ENCODE assay signal across 7 cellular contexts in the genomic region with DNA sequence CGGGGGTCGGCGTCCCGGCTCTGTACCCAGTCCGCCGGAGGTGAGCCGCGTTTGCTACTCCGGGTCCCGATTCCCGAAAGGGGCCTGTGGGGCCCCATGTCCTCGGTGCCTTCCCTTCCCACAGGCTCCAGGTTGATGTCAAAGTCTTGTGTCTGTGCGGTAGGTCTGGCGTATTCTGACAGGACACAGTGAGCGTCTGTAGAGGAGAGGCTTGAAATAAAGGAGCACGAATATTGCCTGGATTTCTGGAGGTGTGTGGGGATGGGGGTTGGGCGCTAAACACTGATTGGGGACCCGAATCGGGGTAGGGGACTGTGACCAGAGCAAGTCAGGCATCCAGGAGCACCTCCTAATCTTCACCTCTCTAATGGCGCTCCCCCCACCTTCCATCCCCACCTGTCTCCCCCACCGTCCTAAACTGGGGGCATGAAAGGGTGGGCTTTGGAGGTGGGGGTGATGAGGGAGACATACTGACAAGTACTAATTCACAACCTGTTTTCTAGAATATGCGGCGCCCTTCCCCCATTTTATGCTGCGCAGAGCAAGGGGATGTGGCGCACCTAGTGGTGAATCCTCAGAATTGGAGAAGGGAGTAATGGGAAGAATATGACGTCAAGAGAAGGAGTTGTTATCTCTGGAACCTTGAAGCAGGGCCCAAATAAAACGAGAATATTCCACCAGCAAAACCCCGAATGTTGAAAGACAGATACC. TPM values are rescaled to one million over a fixed set of nuclear protein-coding genes. Genes with fewer than 3 reads are reported as not detected.
A peak's percentile ranks its signal among the peaks of the same experiment; 100 is the strongest.
DNase-seq lines count a peak whose midpoint lies in the region; ATAC-seq, FAIRE-seq and TF ChIP-seq lines count a peak whose summit lies in the region.

No MANE protein-coding gene starts in this region.

- FAIRE-seq in urothelium cell line (lab: Jason Lieb, UNC) = no peak

- no peaks in the 10 kb centered on the region for H3K4me1 ChIP-seq in muscle layer of colon (ENCODE audit: insufficient read depth, low read length)

- DNase-seq in NCI-H146 treated with DMSO at 0.1 percent for 48 hours (lab: John Stamatoyannopoulos, UW; ENCODE audit: unreplicated experiment) (peak; percentile 24), fibroblast of peridontal ligament (ENCODE audit: extremely low read depth) (peak; percentile 60), urothelium cell line (ENCODE audit: low spot score) (peak; percentile 46)
- no peak for DNase-seq in activated T-helper 2 cell treated with anti-CD3 and anti-CD28 coated beads, Interferon-gamma antibody, Interleukin-2, Interleukin-4, amounts not matched to agents 10 μg/mL and 5 μg/mL and 100 μg/mL, durations not matched to agents 14 hours and 24 hours and 36 hours (ENCODE audit: low spot score)

- peak overlapping the region; percentile 89 for H3K9ac ChIP-seq in muscle layer of colon (ENCODE audit: low read length)

- no peaks in the 10 kb centered on the region for H3K9me3 ChIP-seq in muscle layer of colon (ENCODE audit: low read length)

- no peaks in the 10 kb centered on the region for H3K9me3 Mint-ChIP-seq in activated T-helper 2 cell treated with anti-CD3 and anti-CD28 coated beads, Interferon-gamma antibody, Interleukin-2, Interleukin-4, amounts not matched to agents 10 μg/mL and 5 μg/mL and 100 μg/mL, durations not matched to agents 14 hours and 24 hours and 36 hours

- peak overlapping the region; percentile 81 for H3K27ac ChIP-seq in muscle layer of colon (ENCODE audit: low read depth, low read length)

- H3K27ac Mint-ChIP-seq in activated T-helper 2 cell treated with anti-CD3 and anti-CD28 coated beads, Interferon-gamma antibody, Interleukin-2, Interleukin-4, amounts not matched to agents 10 μg/mL and 5 μg/mL and 100 μg/mL, durations not matched to agents 14 hours and 24 hours and 36 hours = no peak overlapping the region

- peaks cover 19% of the 10 kb centered on the region for H3K27me3 Mint-ChIP-seq in activated T-helper 2 cell treated with anti-CD3 and anti-CD28 coated beads, Interferon-gamma antibody, Interleukin-2, Interleukin-4, amounts not matched to agents 10 μg/mL and 5 μg/mL and 100 μg/mL, durations not matched to agents 14 hours and 24 hours and 36 hours (ENCODE audit: low read depth)

- intact Hi-C loops in activated T-helper 2 cell treated with anti-CD3 and anti-CD28 coated beads, Interferon-gamma antibody, Interleukin-2, Interleukin-4, amounts not matched to agents 10 μg/mL and 5 μg/mL and 100 μg/mL, durations not matched to agents 14 hours and 24 hours and 36 hours (cut with micrococcal nuclease) = no loop called here

- ATAC-seq in GM18873 (IDR thresholded peaks at IDR 0.05; ENCODE audit: low FRiP score, unreplicated experiment) = no peak

- peak; percentile 10; the same call in 1 of the 3 replicates for TF ChIP-seq CTCF in GM12872 (IDR thresholded peaks at IDR 0.05; ENCODE audit: insufficient read depth, low read depth, low read length)

- H3K27me3 ChIP-seq in muscle layer of colon (ENCODE audit: control insufficient read depth in 1 of 2, insufficient read depth in 2 of 2, low read length in 2 of 2) = no peaks in the 10 kb centered on the region

- H3K4me1 Mint-ChIP-seq in activated T-helper 2 cell treated with anti-CD3 and anti-CD28 coated beads, Interferon-gamma antibody, Interleukin-2, Interleukin-4, amounts not matched to agents 10 μg/mL and 5 μg/mL and 100 μg/mL, durations not matched to agents 14 hours and 24 hours and 36 hours (ENCODE audit: low read depth) = no peaks in the 10 kb centered on the region

- peak overlapping the region; percentile 23 for H3K4me3 Mint-ChIP-seq in activated T-helper 2 cell treated with anti-CD3 and anti-CD28 coated beads, Interferon-gamma antibody, Interleukin-2, Interleukin-4, amounts not matched to agents 10 μg/mL and 5 μg/mL and 100 μg/mL, durations not matched to agents 14 hours and 24 hours and 36 hours (ENCODE audit: low read depth)

- peak overlapping the region; percentile 77 to 78 for H3K4me3 ChIP-seq in muscle layer of colon (ENCODE audit: low read depth in 1 of 2, low read length in 2 of 2)

- H3K36me3 Mint-ChIP-seq in activated T-helper 2 cell treated with anti-CD3 and anti-CD28 coated beads, Interferon-gamma antibody, Interleukin-2, Interleukin-4, amounts not matched to agents 10 μg/mL and 5 μg/mL and 100 μg/mL, durations not matched to agents 14 hours and 24 hours and 36 hours (ENCODE audit: low read depth) = no peaks in the 10 kb centered on the region

- no peaks in the 10 kb centered on the region for H3K36me3 ChIP-seq in muscle layer of colon (ENCODE audit: insufficient read depth, low read length)

RNA-seq across cellular contexts. Expression of a gene that starts 0.9 kb away (rescaled TPM):
- 0.23 and 0.32 TPM in 2 replicates for total RNA-seq in activated T-helper 2 cell treated with anti-CD3 and anti-CD28 coated beads, Interferon-gamma antibody, Interleukin-2, Interleukin-4, amounts not matched to agents 10 μg/mL and 5 μg/mL and 100 μg/mL, durations not matched to agents 14 hours and 24 hours and 36 hours

RNA-seq across cellular contexts. Expression of a gene that starts 7.4 kb away (rescaled TPM):
- 0.71 and 1.4 TPM in 2 replicates for total RNA-seq in activated T-helper 2 cell treated with anti-CD3 and anti-CD28 coated beads, Interferon-gamma antibody, Interleukin-2, Interleukin-4, amounts not matched to agents 10 μg/mL and 5 μg/mL and 100 μg/mL, durations not matched to agents 14 hours and 24 hours and 36 hours
